18 cellular contexts compared by ENCODE assay signal in the genomic region with DNA sequence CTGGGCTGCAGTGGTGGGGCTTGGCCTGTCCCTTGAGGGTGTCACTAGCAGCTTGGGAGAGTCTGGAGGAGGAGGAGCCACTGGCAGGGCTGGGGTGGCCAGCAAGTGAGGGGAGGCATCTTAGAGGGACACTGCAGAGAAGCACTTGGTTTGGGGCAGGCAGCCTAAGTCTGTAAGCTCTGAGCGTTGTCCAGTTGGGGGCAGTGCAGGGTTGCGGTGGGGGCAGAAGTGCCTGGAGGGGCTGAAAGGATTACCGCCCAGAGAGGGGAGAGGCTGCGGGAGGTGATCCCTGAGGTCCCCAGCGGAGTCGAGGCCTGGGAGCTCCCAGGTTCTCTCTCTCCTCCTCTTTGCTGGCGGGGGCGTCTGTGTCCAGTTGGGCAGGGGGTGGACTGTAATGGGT. TPM values are rescaled to one million over a fixed set of nuclear protein-coding genes. Genes with fewer than 3 reads are reported as not detected.
A peak's percentile ranks its signal among the peaks of the same experiment; 100 is the strongest.
DNase-seq lines count a peak whose midpoint lies in the region; FAIRE-seq and TF ChIP-seq lines count a peak whose summit lies in the region.
"Had no signal": no experiment of that assay in that cellular context is flagged by ENCODE, and none has a peak within 500 bp of the region (broad histone marks: within the 10 kb centered on the region; RNA-seq: fewer than 3 reads in every experiment).

No MANE protein-coding gene starts in this region.

- no peak overlapping the region for H2BK5ac ChIP-seq in H1 (ENCODE audit: low read depth, low read length)

- no peak overlapping the region for H3K56ac ChIP-seq in H1 (replicated peaks; ENCODE audit: insufficient read length, low read depth, low read length)

- peak; percentile 11 to 43 for DNase-seq in NCI-H524 (lab: John Stamatoyannopoulos, UW)
- no peak for DNase-seq in NCI-H524 treated with DMSO at 0.1 percent for 48 hours (lab: John Stamatoyannopoulos, UW)
- peak; percentile 77 for DNase-seq in Karpas-422
- peak; percentile 41 to 80 for DNase-seq in H1 (ENCODE audit: low read depth in 1 of 2, low spot score in 2 of 2)
- peak; percentile 18 for DNase-seq in neural crest cell (ENCODE audit: low read depth, low spot score)
- DNase-seq in MV-4-11 (lab: John Stamatoyannopoulos, UW): no peak
- no peak for DNase-seq in NCI-H2081 treated with DMSO at 0.1 percent for 48 hours (lab: John Stamatoyannopoulos, UW)
- no peak for DNase-seq in NCI-H2227 (lab: John Stamatoyannopoulos, UW; ENCODE audit: unreplicated experiment)
- DNase-seq: activated CD4-positive, CD25-positive, alpha-beta regulatory T cell treated with anti-CD3 and anti-CD28 coated beads, Interleukin-2, amount 50 U/mL, for 72 hours; activated effector memory CD4-positive, alpha-beta T cell treated with anti-CD3 and anti-CD28 coated beads, Interleukin-2, amount 50 U/mL, for 16 hours; CD4-positive, CD25-positive, alpha-beta regulatory T cell; mesenchymal stem cell; NCI-H2029 treated with DMSO at 0.1 percent for 48 hours; NCI-H748 treated with DMSO at 0.1 percent for 48 hours had no signal

- no peak for TF ChIP-seq EP300 in H1 (IDR thresholded peaks at IDR 0.05; ENCODE audit: borderline replicate concordance in 1 of 2, low read depth in 2 of 2, low read length in 2 of 2)

- H3K27ac Mint-ChIP-seq in neural crest cell (ENCODE audit: unreplicated experiment): no peak overlapping the region
- H3K27ac Mint-ChIP-seq: CD4-positive, CD25-positive, alpha-beta regulatory T cell; T-helper 1 cell treated with Interleukin-12 subunit alpha and Interleukin-12 subunit beta and Interleukin-4 antibody, amounts not matched to agents 30 μg/mL and 1 μg/mL, for 36 hours had no signal

- H3K9me3 ChIP-seq in Karpas-422 (ENCODE audit: low read length) (no peaks in the 10 kb centered on the region), H1 (ENCODE audit: insufficient read depth in 2 of 2, low read depth in 1 of 2, low read length in 1 of 2) (no peaks in the 10 kb centered on the region)
- H3K9me3 ChIP-seq: HAP-1 had no signal

- H3K36me3 Mint-ChIP-seq in neural crest cell (ENCODE audit: low read depth): no peaks in the 10 kb centered on the region
- H3K36me3 Mint-ChIP-seq: CD4-positive, CD25-positive, alpha-beta regulatory T cell had no signal

- no peak overlapping the region for H2BK12ac ChIP-seq in H1 (ENCODE audit: low read depth, low read length)

- POLR2A ChIA-PET in H1 (lab: Charles Lee; ENCODE audit: partially characterized antibody): interaction anchor here (0.7 to 1.6 kb wide), 4 partner anchors 9 to 63 kb away, joined by 3 to 6 read pairs (median 3); no protein-coding TSS in a partner anchor

- no peaks in the 10 kb centered on the region for H3K79me2 ChIP-seq in Karpas-422 (ENCODE audit: low read length)
- peaks cover 0 to 3% of the 10 kb centered on the region in 2 experiments; a peak in 1 of 4 replicates for H3K79me2 ChIP-seq in H1 (ENCODE audit: control insufficient read depth in 1 of 2, insufficient read depth in 2 of 2, low read length in 2 of 2)

- no peaks in the 10 kb centered on the region for H3K9me2 ChIP-seq in Karpas-422 (replicated peaks; ENCODE audit: insufficient read depth, low read length)

- peaks cover 15% of the 10 kb centered on the region for H3K27me3 Mint-ChIP-seq in neural crest cell (ENCODE audit: low read depth)

- H4K20me1 ChIP-seq in Karpas-422 (ENCODE audit: insufficient read depth, low read depth, low read length) (no peaks in the 10 kb centered on the region), H1 (replicated peaks in 1 of 2; ENCODE audit: control insufficient read depth in 1 of 2, insufficient read depth in 2 of 2, low read length in 2 of 2) (peaks cover 3 to 15% of the 10 kb centered on the region in 2 experiments)

- 66% methylated on average over 6 of the region's 8 CpGs; no CpG with 5 or more reads in 1 of the 2 experiments for WGBS in H1 (ENCODE audit: extremely low coverage in 1 of 2, insufficient coverage in 1 of 2, insufficient read length in 1 of 2, insufficient replicate concordance in 2 of 2, low coverage in 1 of 2, low lambda C conversion rate in 2 of 2, missing lambda C conversion rate in 1 of 2), 2 experiments

- H4K8ac ChIP-seq in H1 (ENCODE audit: extremely low read depth, insufficient read depth, low read length): 0 out of 2 replicates have a peak overlapping the region, but pooled peaks have one; percentile 29

- no peaks in the 10 kb centered on the region for H3K23me2 ChIP-seq in H1 (ENCODE audit: low read depth, low read length)

- H3K27me3 ChIP-seq in Karpas-422 (ENCODE audit: low read length) (no peaks in the 10 kb centered on the region), H1 (replicated peaks in 1 of 4; ENCODE audit: control insufficient read depth in 3 of 4, extremely low read depth in 1 of 4, insufficient read depth in 3 of 4, low read length in 3 of 4) (no peaks in the 10 kb centered on the region)

- H2BK120ac ChIP-seq in H1 (replicated peaks; ENCODE audit: low read depth, low read length): no peak overlapping the region

- H4K5ac ChIP-seq in H1 (ENCODE audit: insufficient read length, low read depth, low read length): no peak overlapping the region

- peaks cover 11% of the 10 kb centered on the region for H3K4me1 Mint-ChIP-seq in neural crest cell

- H3K4me1 ChIP-seq in Karpas-422 (ENCODE audit: low read length) (peaks cover 100% of the 10 kb centered on the region), H1 (replicated peaks in 1 of 4; ENCODE audit: control insufficient read depth in 3 of 4, insufficient read depth in 4 of 4, low read length in 3 of 4) (peaks cover 0 to 4% (median 3%) of the 10 kb centered on the region in 4 experiments; a peak in 4 of 7 replicates)
- H3K4me1 ChIP-seq: HAP-1 had no signal

- no peak overlapping the region for H3K23ac ChIP-seq in H1 (ENCODE audit: insufficient read length)

- H2BK15ac ChIP-seq in H1 (ENCODE audit: low read length): no peak overlapping the region

- H3K18ac ChIP-seq in H1 (ENCODE audit: extremely low read depth, low read length): no peak overlapping the region

- TF ChIP-seq RAD21 in H1 (IDR thresholded peaks at IDR 0.05 in 1 of 2, conservative IDR thresholded peaks at IDR 0.05 in 1 of 2; ENCODE audit: low read depth in 2 of 2, low read length in 2 of 2): peak; percentile 77 to 78

- H3K4ac ChIP-seq in H1 (replicated peaks; ENCODE audit: insufficient read length, low read depth, low read length): no peak overlapping the region

- H3K79me1 ChIP-seq in H1 (ENCODE audit: low read depth, low read length): 0 out of 2 replicates have a peak, but pooled peaks cover 2% of the 10 kb centered on the region

- no peaks in the 10 kb centered on the region for H3K9me3 Mint-ChIP-seq in neural crest cell
- H3K9me3 Mint-ChIP-seq: T-helper 1 cell treated with Interleukin-12 subunit alpha and Interleukin-12 subunit beta and Interleukin-4 antibody, amounts not matched to agents 30 μg/mL and 1 μg/mL, for 36 hours had no signal

- H3K27ac ChIP-seq in Karpas-422 (ENCODE audit: low read length): peak overlapping the region; percentile 83
- H3K27ac ChIP-seq in H1 (ENCODE audit: low read depth, low read length): no peak overlapping the region
- H3K27ac ChIP-seq: epithelial cell of prostate had no signal

- H2AK5ac ChIP-seq in H1 (ENCODE audit: low read depth, low read length): no peak overlapping the region

- peak overlapping the region; percentile 65 for H3K4me2 ChIP-seq in Karpas-422 (ENCODE audit: low read depth, low read length, poor library complexity, severe bottlenecking)
- H3K4me2 ChIP-seq in H1 (ENCODE audit: insufficient read depth in 1 of 2, low read depth in 2 of 2, low read length in 2 of 2): no peak overlapping the region

- H3K9ac ChIP-seq in Karpas-422 (ENCODE audit: low read length) (peak overlapping the region; percentile 42), H1 (replicated peaks in 1 of 4; ENCODE audit: extremely low read depth in 1 of 4, low read depth in 3 of 4, low read length in 3 of 4) (no peak overlapping the region)

- no peak for FAIRE-seq in H1 (lab: Jason Lieb, UNC)

- H3K4me3 Mint-ChIP-seq in neural crest cell: no peak overlapping the region
- H3K4me3 Mint-ChIP-seq: CD4-positive, CD25-positive, alpha-beta regulatory T cell; T-helper 1 cell treated with Interleukin-12 subunit alpha and Interleukin-12 subunit beta and Interleukin-4 antibody, amounts not matched to agents 30 μg/mL and 1 μg/mL, for 36 hours had no signal

- H3K36me3 ChIP-seq in Karpas-422 (ENCODE audit: insufficient read depth, low read length): no peaks in the 10 kb centered on the region
- H3K36me3 ChIP-seq in H1 (ENCODE audit: control insufficient read depth in 2 of 4, insufficient read depth in 4 of 4, low read length in 3 of 4): no peaks in the 10 kb centered on the region
- H3K36me3 ChIP-seq: HAP-1 had no signal

- CTCF ChIA-PET in H1 (lab: Charles Lee; ENCODE audit: partially characterized antibody): interaction anchor here (0.5 to 52.0 kb wide), 22 partner anchors 0 to 581 kb away, joined by 3 to 880 read pairs (median 9); a partner anchor contains a TSS

- H2AFZ ChIP-seq in Karpas-422 (ENCODE audit: low read length) (no peak overlapping the region), H1 (ENCODE audit: low read length) (no peak overlapping the region)

- H4K91ac ChIP-seq in H1 (replicated peaks; ENCODE audit: insufficient read length, low read length): no peak overlapping the region

- no peak overlapping the region for H2BK20ac ChIP-seq in H1 (ENCODE audit: low read length)

- H3K14ac ChIP-seq in H1 (ENCODE audit: insufficient read length): no peak overlapping the region

- no peak overlapping the region for H3K4me3 ChIP-seq in Karpas-422 (ENCODE audit: low read length)
- H3K4me3 ChIP-seq in H1 (ENCODE audit: extremely low read depth in 1 of 4, insufficient read depth in 2 of 4, low read depth in 3 of 4, low read length in 4 of 4): no peak overlapping the region
- H3K4me3 ChIP-seq: HAP-1 had no signal

- peak in 2 of 3 experiments; percentile 78 to 79; a peak in 3 of 4 replicates for TF ChIP-seq CTCF in H1 (IDR thresholded peaks at IDR 0.05; ENCODE audit: control extremely low read depth in 1 of 3, insufficient read depth in 1 of 3, low read depth in 1 of 3, low read length in 3 of 3)
- no peak for TF ChIP-seq CTCF in neural crest cell (conservative IDR thresholded peaks at IDR 0.05)

- no peak for TF ChIP-seq POLR2A in H1 (IDR thresholded peaks at IDR 0.05; ENCODE audit: control extremely low read depth in 1 of 2, low read depth in 2 of 2, low read length in 2 of 2)

TF ChIP-seq in H1, 55 proteins besides CTCF, POLR2A, EP300 and RAD21 (continues in another document):
- no peak for TF ChIP-seq TBP (IDR thresholded peaks at IDR 0.05; ENCODE audit: low read depth, low read length)

RNA-seq across cellular contexts. Expression of a gene that starts 7.4 kb away (rescaled TPM):
- total RNA-seq in Karpas-422 (2014; rRNA removed; shearing (Covaris generic); ENCODE audit: low replicate concordance): 0.25 and 0.52 TPM in 2 replicates
- total RNA-seq in H1 (2021; fragmentation: NEBNext Ultra II Directional; extraction: Animal tissue kit (Norgen Biotek cat#: 25700)): 13.7 and 14.6 TPM in 2 replicates
- 14.4 and 16.4 TPM in 2 replicates for polyA plus RNA-seq in H1 (2011; rRNA removed)
- 15.8 TPM for polyA plus RNA-seq in H1 (2011; cell fraction: cytosol; rRNA removed)
- polyA plus RNA-seq in H1 (2011; cell fraction: nucleus; rRNA removed): 20.0 TPM
- 11.8 to 14.0 TPM (median 12.5 TPM) in 4 replicates for polyA plus RNA-seq in H1 (2012, experiment 1 of 2)
- 6.5 TPM for polyA plus RNA-seq in H1 (2012, experiment 2 of 2)
- 6.0 TPM for polyA plus RNA-seq in H1 (2013, experiment 1 of 2)
- polyA plus RNA-seq in H1 (2013, experiment 2 of 2): 6.7 TPM
- polyA minus RNA-seq in H1 (2011; rRNA and poly(A)+ RNA removed): 56.9 and 70.7 TPM in 2 replicates
- 14.1 TPM for polyA minus RNA-seq in H1 (2011; cell fraction: cytosol; rRNA and poly(A)+ RNA removed)
- 18.9 TPM for polyA minus RNA-seq in H1 (2011; cell fraction: nucleus; rRNA and poly(A)+ RNA removed)
- total RNA-seq in neural crest cell: 8.8 and 9.0 TPM in 2 replicates
- total RNA-seq: CD4-positive, CD25-positive, alpha-beta regulatory T cell; M059J had no signal
- polyA plus RNA-seq: CD4-positive, CD25-positive, alpha-beta regulatory T cell had no signal

Comparison
In these comparisons a context has a peak if more than half of its experiments do, and no peak if none do; other contexts are left out.
1. DNase-seq: peak in NCI-H524 (2 of 2), Karpas-422 (single experiment), H1 (2 of 2) and neural crest cell (single experiment); none in NCI-H524 treated with DMSO at 0.1 percent for 48 hours (single experiment), MV-4-11 (single experiment), NCI-H2081 treated with DMSO at 0.1 percent for 48 hours (single experiment) and NCI-H2227 (single experiment).